ENCODE assay signal across 26 cellular contexts in the genomic region with DNA sequence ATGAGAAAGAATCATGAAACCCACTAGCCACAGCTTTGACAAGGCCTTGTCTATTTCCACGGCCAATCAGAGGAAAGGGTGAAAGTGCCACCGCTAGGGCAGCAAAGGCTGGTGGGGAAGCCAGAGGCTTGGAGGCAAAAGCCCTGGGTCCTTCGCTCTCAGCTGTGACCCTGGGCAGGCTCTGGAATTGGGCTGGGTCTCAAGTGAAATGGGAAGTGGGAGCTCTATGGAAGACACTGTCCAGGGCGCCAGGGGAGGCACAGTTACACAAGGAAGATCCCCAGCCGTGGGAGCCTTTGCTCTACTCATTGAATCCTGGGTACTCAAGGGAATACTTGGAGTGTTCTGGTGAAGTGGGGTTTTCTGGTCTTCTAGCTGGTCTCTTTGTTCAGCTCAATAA.
"Had no signal": no experiment of that assay in that cellular context is flagged by ENCODE, and none has a peak within 500 bp of the region (broad histone marks: within the 10 kb centered on the region; RNA-seq: fewer than 3 reads in every experiment).

No MANE protein-coding gene starts in this region.

- ATAC-seq: activated CD4-positive, alpha-beta T cell treated with anti-CD3 and anti-CD28 coated beads for 36 hours; activated CD8-positive, alpha-beta T cell treated with anti-CD3 and anti-CD28 coated beads for 36 hours; activated naive CD8-positive, alpha-beta T cell treated with anti-CD3 and anti-CD28 coated beads, Interleukin-2, amount 50 U/mL, for 24 hours; effector memory CD8-positive, alpha-beta T cell; gastroesophageal sphincter; heart right ventricle had no signal

- H3K27ac ChIP-seq: brain microvascular endothelial cell, esophagus squamous epithelium, gastroesophageal sphincter, heart right ventricle had no signal

- H3K9me3 Mint-ChIP-seq: activated CD8-positive, alpha-beta T cell treated with anti-CD3 and anti-CD28 coated beads for 36 hours; activated naive CD4-positive, alpha-beta T cell treated with anti-CD3 and anti-CD28 coated beads for 36 hours; activated naive CD4-positive, alpha-beta T cell treated with anti-CD3 and anti-CD28 coated beads, Interleukin-2, amount 50 U/mL, for 24 hours; activated naive CD8-positive, alpha-beta T cell treated with anti-CD3 and anti-CD28 coated beads for 36 hours; activated naive CD8-positive, alpha-beta T cell treated with anti-CD3 and anti-CD28 coated beads, Interleukin-2, amount 50 U/mL, for 24 hours; activated T-helper 2 cell treated with anti-CD3 and anti-CD28 coated beads, Interferon-gamma antibody, Interleukin-2, Interleukin-4, amounts not matched to agents 10 μg/mL and 5 μg/mL and 100 μg/mL, durations not matched to agents 14 hours and 24 hours and 36 hours had no signal

- H3K27ac Mint-ChIP-seq: activated CD4-positive, alpha-beta T cell treated with anti-CD3 and anti-CD28 coated beads for 36 hours; activated CD8-positive, alpha-beta T cell treated with anti-CD3 and anti-CD28 coated beads for 36 hours; activated naive CD4-positive, alpha-beta T cell treated with anti-CD3 and anti-CD28 coated beads for 36 hours; activated naive CD4-positive, alpha-beta T cell treated with anti-CD3 and anti-CD28 coated beads, Interleukin-2, amount 50 U/mL, for 24 hours; activated naive CD8-positive, alpha-beta T cell treated with anti-CD3 and anti-CD28 coated beads for 36 hours; activated naive CD8-positive, alpha-beta T cell treated with anti-CD3 and anti-CD28 coated beads, Interleukin-2, amount 50 U/mL, for 24 hours; activated T-helper 1 cell treated with anti-CD3 and anti-CD28 coated beads, Interleukin-12 subunit alpha, Interleukin-12 subunit beta, Interleukin-2, Interleukin-4 antibody, amounts not matched to agents 30 ng/mL and 10 ng/mL and 1 ng/mL, durations not matched to agents 14 hours and 24 hours and 36 hours; activated T-helper 2 cell treated with anti-CD3 and anti-CD28 coated beads, Interferon-gamma antibody, Interleukin-2, Interleukin-4, amounts not matched to agents 10 μg/mL and 5 μg/mL and 100 μg/mL, durations not matched to agents 14 hours and 24 hours and 36 hours; effector memory CD8-positive, alpha-beta T cell had no signal

- DNase-seq: activated CD4-positive, alpha-beta T cell treated with anti-CD3 and anti-CD28 coated beads for 36 hours; activated CD4-positive, alpha-beta T cell treated with anti-CD3 and anti-CD28 coated beads, Interleukin-2, amount 50 U/mL, for 1 hour; activated CD4-positive, alpha-beta T cell treated with anti-CD3 and anti-CD28 coated beads, Interleukin-2, amount 50 U/mL, for 48 hours; activated CD4-positive, CD25-positive, alpha-beta regulatory T cell; activated CD4-positive, CD25-positive, alpha-beta regulatory T cell treated with anti-CD3 and anti-CD28 coated beads, Interleukin-2, amount 50 U/mL, for 72 hours; activated CD8-positive, alpha-beta T cell treated with anti-CD3 and anti-CD28 coated beads for 36 hours; activated effector memory CD4-positive, alpha-beta T cell treated with anti-CD3 and anti-CD28 coated beads, Interleukin-2, amount 50 U/mL, for 16 hours; activated naive CD4-positive, alpha-beta T cell treated with anti-CD3 and anti-CD28 coated beads for 36 hours; activated naive CD8-positive, alpha-beta T cell treated with anti-CD3 and anti-CD28 coated beads for 36 hours; activated naive CD8-positive, alpha-beta T cell treated with anti-CD3 and anti-CD28 coated beads, Interleukin-2, amount 50 U/mL, for 24 hours; activated T-cell treated with anti-CD3 and anti-CD28 coated beads, Interleukin-2, amount 50 U/mL, for 48 hours; brain microvascular endothelial cell; caudate nucleus; cortex of kidney; dermis blood vessel endothelial cell; effector CD4-positive, alpha-beta T cell; effector memory CD8-positive, alpha-beta T cell; erythroblast; esophagus squamous epithelium; foreskin melanocyte; heart right ventricle; T-helper 2 cell had no signal

- H3K4me3 Mint-ChIP-seq: activated CD4-positive, alpha-beta T cell treated with anti-CD3 and anti-CD28 coated beads for 36 hours; activated CD8-positive, alpha-beta T cell treated with anti-CD3 and anti-CD28 coated beads for 36 hours; activated naive CD4-positive, alpha-beta T cell treated with anti-CD3 and anti-CD28 coated beads for 36 hours; activated naive CD4-positive, alpha-beta T cell treated with anti-CD3 and anti-CD28 coated beads, Interleukin-2, amount 50 U/mL, for 24 hours; activated naive CD8-positive, alpha-beta T cell treated with anti-CD3 and anti-CD28 coated beads for 36 hours; activated naive CD8-positive, alpha-beta T cell treated with anti-CD3 and anti-CD28 coated beads, Interleukin-2, amount 50 U/mL, for 24 hours; activated T-helper 1 cell treated with anti-CD3 and anti-CD28 coated beads, Interleukin-12 subunit alpha, Interleukin-12 subunit beta, Interleukin-2, Interleukin-4 antibody, amounts not matched to agents 30 ng/mL and 10 ng/mL and 1 ng/mL, durations not matched to agents 14 hours and 24 hours and 36 hours; effector memory CD8-positive, alpha-beta T cell had no signal

- H3K9me3 ChIP-seq: esophagus squamous epithelium, gastroesophageal sphincter, heart right ventricle had no signal

- H3K36me3 ChIP-seq: brain microvascular endothelial cell, esophagus squamous epithelium, gastroesophageal sphincter, heart right ventricle had no signal

- H3K4me1 Mint-ChIP-seq: activated CD4-positive, alpha-beta T cell treated with anti-CD3 and anti-CD28 coated beads for 36 hours; activated naive CD4-positive, alpha-beta T cell treated with anti-CD3 and anti-CD28 coated beads, Interleukin-2, amount 50 U/mL, for 24 hours; activated naive CD8-positive, alpha-beta T cell treated with anti-CD3 and anti-CD28 coated beads for 36 hours; activated naive CD8-positive, alpha-beta T cell treated with anti-CD3 and anti-CD28 coated beads, Interleukin-2, amount 50 U/mL, for 24 hours had no signal

- H3K36me3 Mint-ChIP-seq: activated naive CD4-positive, alpha-beta T cell treated with anti-CD3 and anti-CD28 coated beads, Interleukin-2, amount 50 U/mL, for 24 hours; activated naive CD8-positive, alpha-beta T cell treated with anti-CD3 and anti-CD28 coated beads for 36 hours had no signal

- H3K4me3 ChIP-seq: esophagus squamous epithelium, gastroesophageal sphincter, heart right ventricle had no signal

- H3K4me1 ChIP-seq: gastroesophageal sphincter had no signal

- H3K27me3 ChIP-seq: brain microvascular endothelial cell, esophagus squamous epithelium, gastroesophageal sphincter, heart right ventricle had no signal
